In the genomic region with DNA sequence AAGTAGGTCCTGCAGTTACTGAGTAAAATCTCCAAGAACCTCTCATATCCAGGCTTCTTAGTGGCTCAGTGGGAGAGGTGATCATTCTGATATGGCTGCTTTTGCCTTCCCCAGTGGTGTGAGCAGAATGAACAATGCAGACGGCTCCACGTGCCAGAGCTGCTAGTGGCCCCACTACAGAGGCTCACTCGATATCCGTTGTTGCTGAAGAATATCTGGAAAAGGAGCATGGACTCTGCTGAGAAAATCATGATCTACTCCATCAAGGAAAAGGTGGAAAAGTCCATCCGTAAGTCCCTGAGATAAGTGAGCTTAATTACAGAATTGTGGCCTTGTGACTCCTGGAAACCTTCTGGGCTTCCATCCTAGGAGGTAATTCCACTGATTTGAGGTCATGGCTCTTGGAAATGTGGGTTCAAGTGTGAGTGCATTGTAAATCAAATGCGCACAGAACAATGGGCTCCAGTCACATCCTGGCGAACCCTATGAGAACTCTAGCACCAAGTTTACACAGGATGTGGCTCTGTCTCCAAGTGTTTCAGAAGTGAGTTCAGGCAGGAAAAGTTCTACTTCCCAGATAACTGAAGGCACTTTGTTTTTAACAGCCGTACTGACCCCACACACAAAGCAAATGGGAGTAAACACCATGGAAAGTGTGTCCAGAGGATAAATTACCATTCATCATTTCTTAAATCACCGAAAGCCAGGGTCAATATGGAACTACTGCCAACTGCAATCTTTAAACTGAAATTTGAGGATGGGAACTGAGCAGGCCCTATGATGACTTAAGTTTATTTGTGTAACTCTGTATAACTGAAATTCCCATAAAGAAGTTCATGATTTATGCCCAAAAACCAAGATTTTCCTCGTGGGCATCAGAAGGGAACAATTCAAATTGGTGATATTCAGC, we compare ENCODE assay signal across 23 cellular contexts. TPM values are rescaled to one million over a fixed set of nuclear protein-coding genes. Genes with fewer than 3 reads are reported as not detected.
A peak's percentile ranks its signal among the peaks of the same experiment; 100 is the strongest.
DNase-seq lines count a peak whose midpoint lies in the region; ATAC-seq, FAIRE-seq and TF ChIP-seq lines count a peak whose summit lies in the region.
"Had no signal": no experiment of that assay in that cellular context is flagged by ENCODE, and none has a peak within 500 bp of the region (broad histone marks: within the 10 kb centered on the region; RNA-seq: fewer than 3 reads in every experiment).

No MANE protein-coding gene starts in this region.

- H3K27ac ChIP-seq in heart left ventricle = peak overlapping the region in 11 of 12 donors; percentile 19 to 77 (median 53)
- no peak overlapping the region for H3K27ac ChIP-seq in right lobe of liver
- H3K27ac ChIP-seq in upper lobe of right lung = no peak overlapping the region
- no peak overlapping the region for H3K27ac ChIP-seq in small intestine (ENCODE audit: low read depth in 1 of 2, low read length in 1 of 2)
- H3K27ac ChIP-seq: C4-2B, dorsolateral prefrontal cortex, lower lobe of right lung, SK-N-MC had no signal

- TF ChIP-seq POLR2A in heart left ventricle (IDR thresholded peaks at IDR 0.05) (no peak), right lobe of liver (IDR thresholded peaks at IDR 0.05) (no peak)

- H3K4me3 ChIP-seq in heart left ventricle (no peak overlapping the region), fibroblast of mammary gland (ENCODE audit: control insufficient read depth, low read depth, low read length) (no peak overlapping the region), right lobe of liver (no peak overlapping the region), upper lobe of right lung (no peak overlapping the region), small intestine (ENCODE audit: low read depth in 1 of 2, low read length in 2 of 2) (no peak overlapping the region)
- H3K4me3 ChIP-seq: dorsolateral prefrontal cortex, HAP-1, lower lobe of right lung, SK-N-MC, stomach, uterus had no signal

- H3K27me3 ChIP-seq in heart left ventricle = no peaks in the 10 kb centered on the region
- H3K27me3 ChIP-seq in right lobe of liver = no peaks in the 10 kb centered on the region
- no peaks in the 10 kb centered on the region for H3K27me3 ChIP-seq in upper lobe of right lung
- H3K27me3 ChIP-seq in small intestine (ENCODE audit: control insufficient read depth in 2 of 2, insufficient read depth in 2 of 2, low read length in 2 of 2) = no peaks in the 10 kb centered on the region
- H3K27me3 ChIP-seq: dorsolateral prefrontal cortex, stomach, uterus had no signal

- TF ChIP-seq CTCF in heart left ventricle (IDR thresholded peaks at IDR 0.05) (no peak), fibroblast of mammary gland (conservative IDR thresholded peaks at IDR 0.05; ENCODE audit: control insufficient read depth, insufficient read depth, low read depth, low read length) (no peak), right lobe of liver (IDR thresholded peaks at IDR 0.05) (no peak), upper lobe of right lung (IDR thresholded peaks at IDR 0.05) (no peak)

- DNase-seq in heart left ventricle = peak in 2 of 5 donors; percentile 35 to 38
- DNase-seq in Right ventricle myocardium inferior (ENCODE audit: missing footprints) = no peak
- peak; percentile 41 for DNase-seq in fibroblast of mammary gland (ENCODE audit: low read depth)
- DNase-seq in right lobe of liver = no peak
- DNase-seq in upper lobe of right lung = no peak
- DNase-seq in small intestine = no peak
- DNase-seq: activated naive CD4-positive, alpha-beta T cell treated with anti-CD3 and anti-CD28 coated beads, Interleukin-2, amount 10 ng/mL, durations not matched to agents 7 days and 5 days; DMS153; dorsolateral prefrontal cortex; lower lobe of right lung; natural killer cell; NCI-H1930; NCI-H524; retina; stomach had no signal

- intact Hi-C loops in heart left ventricle (cut with DNase I) = no loop called here
- intact Hi-C loops in Right ventricle myocardium inferior (cut with DNase I) = no loop called here
- intact Hi-C loops in right lobe of liver (cut with DNase I) = no loop called here
- intact Hi-C loops in upper lobe of right lung (cut with DNase I) = no loop called here

- peaks cover 0 to 31% (median 1%) of the 10 kb centered on the region in 12 donors for H3K4me1 ChIP-seq in heart left ventricle
- no peaks in the 10 kb centered on the region for H3K4me1 ChIP-seq in right lobe of liver
- no peaks in the 10 kb centered on the region for H3K4me1 ChIP-seq in upper lobe of right lung
- H3K4me1 ChIP-seq in small intestine (ENCODE audit: control insufficient read depth in 2 of 2, insufficient read depth in 1 of 2, low read depth in 1 of 2, low read length in 1 of 2) = no peaks in the 10 kb centered on the region
- H3K4me1 ChIP-seq: HAP-1, lower lobe of right lung, stomach, uterus had no signal

- no peak for FAIRE-seq in small intestine (lab: Jason Lieb, UNC)
- FAIRE-seq: TTC549 had no signal

- 49 to 71% (median 65%) methylated on average over 10 of the region's 10 CpGs for WGBS in heart left ventricle, 4 donors
- WGBS in right lobe of liver (ENCODE audit: insufficient coverage, low coverage, low lambda C conversion rate, missing lambda C conversion rate) = 59% methylated on average over 7 of the region's 10 CpGs
- WGBS in small intestine, 3 donors = 78 to 90% (median 84%) methylated on average over 10 of the region's 10 CpGs

- no peaks in the 10 kb centered on the region for H3K36me3 ChIP-seq in heart left ventricle
- no peaks in the 10 kb centered on the region for H3K36me3 ChIP-seq in right lobe of liver
- no peaks in the 10 kb centered on the region for H3K36me3 ChIP-seq in upper lobe of right lung
- H3K36me3 ChIP-seq in small intestine (ENCODE audit: control insufficient read depth in 2 of 2, insufficient read depth in 2 of 2, low read length in 2 of 2) = no peaks in the 10 kb centered on the region
- H3K36me3 ChIP-seq: HAP-1, lower lobe of right lung, stomach, uterus had no signal

- ATAC-seq in heart left ventricle = peak; percentile 63 to 93 (median 73)
- no peak for ATAC-seq in Right ventricle myocardium inferior
- ATAC-seq in right lobe of liver = peak; percentile 66 to 90 (median 83)
- ATAC-seq in upper lobe of right lung = peak; percentile 25
- ATAC-seq in HG03432 (IDR thresholded peaks at IDR 0.05; ENCODE audit: unreplicated experiment) = no peak
- no peak for ATAC-seq in HG02884 (IDR thresholded peaks at IDR 0.05; ENCODE audit: unreplicated experiment)
- ATAC-seq: natural killer cell had no signal

- H3K9me3 ChIP-seq in heart left ventricle (no peaks in the 10 kb centered on the region), right lobe of liver (no peaks in the 10 kb centered on the region), upper lobe of right lung (no peaks in the 10 kb centered on the region), small intestine (ENCODE audit: control insufficient read depth, low read depth) (no peaks in the 10 kb centered on the region)
- H3K9me3 ChIP-seq: HAP-1, lower lobe of right lung, stomach, uterus had no signal

RNA-seq across cellular contexts. Expression of gene PLEKHG7, which starts 51.4 kb away (rescaled TPM):
- under 1 TPM in 1 of 9 donors, not detected in 8; 0.08 TPM for total RNA-seq in heart left ventricle
- polyA plus RNA-seq in heart left ventricle = not detected
- not detected for total RNA-seq in Right ventricle myocardium inferior
- under 1 TPM; 0.15 to 0.49 (median 0.23) TPM for total RNA-seq in right lobe of liver
- total RNA-seq in upper lobe of right lung = not detected
- polyA plus RNA-seq in small intestine = under 1 TPM in 2 of 3 donors, not detected in 1; 0.19 to 0.22 TPM
- total RNA-seq: A673, dorsolateral prefrontal cortex had no signal

Comparison
In these comparisons a context has a peak if more than half of its experiments do, and no peak if none do; other contexts are left out.
1. ATAC-seq: peak in heart left ventricle (4 of 4), right lobe of liver (4 of 4) and upper lobe of right lung (single experiment); none in Right ventricle myocardium inferior (single experiment), HG03432 (single experiment) and HG02884 (single experiment).
2. H3K27ac ChIP-seq: peak in heart left ventricle (11 of 12); none in right lobe of liver (0 of 3), upper lobe of right lung (single experiment) and small intestine (0 of 2).